Comparison of ENCODE assay signal across 28 cellular contexts in the genomic region with DNA sequence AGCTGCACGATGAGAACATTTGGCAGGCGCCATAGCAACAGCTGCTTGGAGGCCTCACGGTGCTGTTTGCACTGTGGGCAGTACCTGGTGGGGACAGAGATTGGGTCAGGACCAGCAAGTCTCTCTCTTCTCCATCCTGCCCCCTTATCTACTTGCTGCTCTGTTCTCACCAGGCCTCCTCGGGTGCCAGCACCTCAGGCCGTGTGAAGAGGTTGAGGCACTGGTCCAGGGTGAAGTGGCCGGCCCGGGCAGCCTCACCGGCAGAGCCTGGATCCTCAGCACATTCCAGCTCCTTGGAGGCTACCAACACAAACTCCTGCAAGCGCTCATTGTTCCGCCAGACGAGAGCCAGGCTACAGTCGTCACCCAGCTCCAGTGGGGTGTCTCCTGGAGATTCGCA. TPM values are rescaled to one million over a fixed set of nuclear protein-coding genes. Genes with fewer than 3 reads are reported as not detected.
"Had no signal": no experiment of that assay in that cellular context is flagged by ENCODE, and none has a peak within 500 bp of the region (broad histone marks: within the 10 kb centered on the region; RNA-seq: fewer than 3 reads in every experiment).

No MANE protein-coding gene starts in this region.

- H3K4me1 ChIP-seq: SJCRH30 had no signal

- H3K27me3 ChIP-seq: brain microvascular endothelial cell, cardiac muscle cell, SJCRH30 had no signal

- H3K4me3 Mint-ChIP-seq: activated CD4-positive, alpha-beta memory T cell treated with anti-CD3 and anti-CD28 coated beads, Interleukin-2, amount 10 ng/mL, durations not matched to agents 7 days and 5 days; activated CD4-positive, alpha-beta T cell treated with anti-CD3 and anti-CD28 coated beads for 36 hours; activated naive CD4-positive, alpha-beta T cell treated with anti-CD3 and anti-CD28 coated beads, Interleukin-2, amount 10 ng/mL, durations not matched to agents 7 days and 5 days; activated naive CD8-positive, alpha-beta T cell treated with anti-CD3 and anti-CD28 coated beads for 36 hours; activated T-cell treated with anti-CD3 and anti-CD28 coated beads, Interleukin-2, amount 50 U/mL, for 72 hours had no signal

- H3K27ac ChIP-seq: brain microvascular endothelial cell, cardiac muscle cell, KMS-11, SJCRH30, VCaP had no signal

- H3K4me3 ChIP-seq: cardiac muscle cell, SJCRH30 had no signal

- H3K9me3 Mint-ChIP-seq: activated CD4-positive, alpha-beta memory T cell treated with anti-CD3 and anti-CD28 coated beads, Interleukin-2, amount 10 ng/mL, durations not matched to agents 7 days and 5 days; activated naive CD4-positive, alpha-beta T cell treated with anti-CD3 and anti-CD28 coated beads, Interleukin-2, amount 10 ng/mL, durations not matched to agents 7 days and 5 days; activated naive CD8-positive, alpha-beta T cell treated with anti-CD3 and anti-CD28 coated beads for 36 hours; activated T-cell treated with anti-CD3 and anti-CD28 coated beads, Interleukin-2, amount 50 U/mL, for 72 hours; activated T-helper 2 cell treated with anti-CD3 and anti-CD28 coated beads, Interferon-gamma antibody, Interleukin-2, Interleukin-4, amounts not matched to agents 10 μg/mL and 5 μg/mL and 100 μg/mL, durations not matched to agents 14 hours and 24 hours and 36 hours had no signal

- FAIRE-seq: RCC 7860 had no signal

- ATAC-seq: activated CD4-positive, alpha-beta T cell treated with anti-CD3 and anti-CD28 coated beads for 36 hours; activated T-cell treated with anti-CD3 and anti-CD28 coated beads, Interleukin-2, amount 50 U/mL, for 72 hours had no signal

- H3K27me3 Mint-ChIP-seq: activated CD4-positive, alpha-beta memory T cell treated with anti-CD3 and anti-CD28 coated beads, Interleukin-2, amount 10 ng/mL, durations not matched to agents 7 days and 5 days; activated CD4-positive, alpha-beta T cell treated with anti-CD3 and anti-CD28 coated beads for 36 hours; activated naive CD4-positive, alpha-beta T cell treated with anti-CD3 and anti-CD28 coated beads, Interleukin-2, amount 10 ng/mL, durations not matched to agents 7 days and 5 days; activated naive CD8-positive, alpha-beta T cell treated with anti-CD3 and anti-CD28 coated beads for 36 hours had no signal

- H3K9ac ChIP-seq: KMS-11, SK-N-SH had no signal

- H3K9me3 ChIP-seq: SJCRH30, SK-N-SH had no signal

- H3K27ac Mint-ChIP-seq: activated CD4-positive, alpha-beta memory T cell treated with anti-CD3 and anti-CD28 coated beads, Interleukin-2, amount 10 ng/mL, durations not matched to agents 7 days and 5 days; activated CD4-positive, alpha-beta T cell treated with anti-CD3 and anti-CD28 coated beads for 36 hours; activated naive CD8-positive, alpha-beta T cell treated with anti-CD3 and anti-CD28 coated beads for 36 hours; activated T-cell treated with anti-CD3 and anti-CD28 coated beads, Interleukin-2, amount 50 U/mL, for 72 hours; activated T-helper 2 cell treated with anti-CD3 and anti-CD28 coated beads, Interferon-gamma antibody, Interleukin-2, Interleukin-4, amounts not matched to agents 10 μg/mL and 5 μg/mL and 100 μg/mL, durations not matched to agents 14 hours and 24 hours and 36 hours had no signal

- DNase-seq: activated CD4-positive, alpha-beta memory T cell treated with anti-CD3 and anti-CD28 coated beads, Interleukin-2, amount 10 ng/mL, durations not matched to agents 7 days and 5 days; activated CD4-positive, alpha-beta T cell treated with anti-CD3 and anti-CD28 coated beads for 36 hours; activated CD4-positive, alpha-beta T cell treated with anti-CD3 and anti-CD28 coated beads, Interleukin-2, amount 50 U/mL, for 1 hour; activated CD4-positive, CD25-positive, alpha-beta regulatory T cell; activated CD8-positive, alpha-beta memory T cell treated with anti-CD3 and anti-CD28 coated beads, Interleukin-2, amount 50 U/mL, for 4 hours; activated gamma-delta T cell treated with Interleukin-2 at 50 U/mL for 16 hours; activated naive CD4-positive, alpha-beta T cell treated with anti-CD3 and anti-CD28 coated beads, Interleukin-2, amount 10 ng/mL, durations not matched to agents 7 days and 5 days; activated naive CD8-positive, alpha-beta T cell treated with anti-CD3 and anti-CD28 coated beads for 36 hours; activated T-cell treated with anti-CD3 and anti-CD28 coated beads, Interleukin-2, amount 50 U/mL, for 72 hours; brain microvascular endothelial cell; NCI-H1092; NCI-H1417 treated with DMSO at 0.1 percent for 48 hours; NCI-H1694; NCI-H2029 treated with DMSO at 0.1 percent for 48 hours; NCI-H345; NCI-H510A; NCI-H526 treated with DMSO at 0.1 percent for 48 hours; NCI-H82; OCI-M1; SJCRH30; SK-N-SH; T-helper 1 cell had no signal

- H3K4me2 ChIP-seq: KMS-11, SK-N-SH had no signal

RNA-seq across cellular contexts. Expression of a gene that starts 22.1 kb away (rescaled TPM):
- total RNA-seq: activated CD4-positive, alpha-beta memory T cell treated with anti-CD3 and anti-CD28 coated beads, Interleukin-2, amount 10 ng/mL, durations not matched to agents 7 days and 5 days; activated naive CD8-positive, alpha-beta T cell treated with anti-CD3 and anti-CD28 coated beads for 36 hours; T-helper 2 cell treated with Interferon-gamma antibody and Interleukin-4, amounts not matched to agents 100 ng/mL and 5 ng/mL, for 36 hours had no signal
